22 cellular contexts compared by ENCODE assay signal in genomic region chr21:45259206-45259795, GRCh38. TPM values are rescaled to one million over a fixed set of nuclear protein-coding genes. Genes with fewer than 3 reads are reported as not detected.
DNase-seq lines count a peak whose midpoint lies in the region; ATAC-seq, FAIRE-seq and TF ChIP-seq lines count a peak whose summit lies in the region.
"Had no signal": no experiment of that assay in that cellular context is flagged by ENCODE, and none has a peak within 500 bp of the region (broad histone marks: within the 10 kb centered on the region; RNA-seq: fewer than 3 reads in every experiment).

No MANE protein-coding gene starts in this region.

- H3K4me1 ChIP-seq in Caco-2 (peaks cover 29% of the 10 kb centered on the region), HepG2 (ENCODE audit: insufficient read depth, low read length) (peaks cover 50% of the 10 kb centered on the region)
- H3K4me1 ChIP-seq: sigmoid colon, SJSA1 had no signal

- 74% methylated on average over 17 of the region's 17 CpGs for WGBS in HepG2 (ENCODE audit: low lambda C conversion rate)

- CTCF ChIA-PET in Caco-2 (lab: Charles Lee): interaction anchor here (0.6 to 2.3 kb wide), 3 partner anchors 29 to 371 kb away, joined by 4 to 11 read pairs (median 8); partner anchors contain the start of gene POFUT2
- CTCF ChIA-PET in HepG2 (lab: Yijun Ruan, JAX; ENCODE audit: low intra/inter-chr PET ratio, low total read pairs): no interaction called here

- no peaks in the 10 kb centered on the region for H3K9me3 Mint-ChIP-seq in Caco-2 (ENCODE audit: unreplicated experiment)
- H3K9me3 Mint-ChIP-seq: activated T-helper 1 cell treated with anti-CD3 and anti-CD28 coated beads, Interleukin-12 subunit alpha, Interleukin-12 subunit beta, Interleukin-2, Interleukin-4 antibody, amounts not matched to agents 30 ng/mL and 10 ng/mL and 1 ng/mL, durations not matched to agents 14 hours and 24 hours and 36 hours; CD4-positive, alpha-beta T cell; neural crest cell; T-helper 1 cell treated with Interleukin-12 subunit alpha and Interleukin-12 subunit beta and Interleukin-4 antibody, amounts not matched to agents 30 μg/mL and 1 μg/mL, for 36 hours had no signal

- BruUV-seq in Caco-2 (replicated peaks; lab: Mats Ljungman, UMichigan) (no TSS peak), HepG2 (replicated peaks; lab: Mats Ljungman, UMichigan) (no TSS peak)

- intact Hi-C loops in Caco-2 (cut with micrococcal nuclease; ENCODE audit: unreplicated experiment) (loop anchor here (5.0 kb wide), 1 partner anchor 633 kb away; no protein-coding TSS in a partner anchor), HepG2 (cut with micrococcal nuclease; ENCODE audit: unreplicated experiment) (no loop called here)

- DNase-seq in Caco-2: no peak
- DNase-seq in D721Med (ENCODE audit: insufficient read length, low spot score): peak; percentile 6
- DNase-seq in NCI-H446 treated with DMSO at 0.1 percent for 48 hours (lab: John Stamatoyannopoulos, UW): peak; percentile 6
- peak; percentile 18 for DNase-seq in fibroblast of the aortic adventitia (ENCODE audit: low read depth)
- DNase-seq in 8988T: no peak
- no peak for DNase-seq in HepG2 (ENCODE audit: low spot score)
- DNase-seq: activated CD4-positive, alpha-beta T cell treated with anti-CD3 and anti-CD28 coated beads for 36 hours; activated naive CD4-positive, alpha-beta T cell treated with anti-CD3 and anti-CD28 coated beads, Interleukin-2, amount 50 U/mL, for 16 hours; amygdala; CD4-positive, alpha-beta T cell; dermis blood vessel endothelial cell; NCI-H187; sigmoid colon; stimulated activated naive CD8-positive, alpha-beta T cell treated with anti-CD3 and anti-CD28 coated beads, Interleukin-15, Interleukin-2, amounts not matched to agents 100 U/mL and 50 U/mL, for 24 hours had no signal

- no peaks in the 10 kb centered on the region for H3K9me3 ChIP-seq in Caco-2
- H3K9me3 ChIP-seq in HepG2 (ENCODE audit: low read length): no peaks in the 10 kb centered on the region
- H3K9me3 ChIP-seq: sigmoid colon, SJSA1 had no signal

- FAIRE-seq in D721Med (lab: Jason Lieb, UNC) (no peak), HepG2 (lab: Jason Lieb, UNC) (no peak)

- no peak overlapping the region for H3K4me3 ChIP-seq in Caco-2 (ENCODE audit: low read depth, low read length)
- no peak overlapping the region for H3K4me3 ChIP-seq in fibroblast of the aortic adventitia (ENCODE audit: low read depth, low read length)
- H3K4me3 ChIP-seq in HepG2 (replicated peaks in 1 of 3; ENCODE audit: insufficient read depth in 1 of 3, low read depth in 2 of 3, low read length in 3 of 3): no peak overlapping the region
- H3K4me3 ChIP-seq: cardiac muscle cell, lung, sigmoid colon, SJSA1 had no signal

- H3K27ac Mint-ChIP-seq in Caco-2 (ENCODE audit: unreplicated experiment): no peak overlapping the region
- H3K27ac Mint-ChIP-seq: activated CD4-positive, alpha-beta T cell treated with anti-CD3 and anti-CD28 coated beads for 36 hours; activated T-helper 1 cell treated with anti-CD3 and anti-CD28 coated beads, Interleukin-12 subunit alpha, Interleukin-12 subunit beta, Interleukin-2, Interleukin-4 antibody, amounts not matched to agents 30 ng/mL and 10 ng/mL and 1 ng/mL, durations not matched to agents 14 hours and 24 hours and 36 hours; CD4-positive, alpha-beta T cell; T-helper 1 cell treated with Interleukin-12 subunit alpha and Interleukin-12 subunit beta and Interleukin-4 antibody, amounts not matched to agents 30 μg/mL and 1 μg/mL, for 36 hours had no signal

- H3K36me3 ChIP-seq in Caco-2 (ENCODE audit: control insufficient read depth, insufficient read depth, low read length) (no peaks in the 10 kb centered on the region), HepG2 (replicated peaks in 1 of 2; ENCODE audit: control insufficient read depth in 1 of 2, insufficient read depth in 2 of 2, low read length in 2 of 2) (peaks cover 4 to 12% of the 10 kb centered on the region in 2 experiments; a peak in 2 of 5 replicates)
- H3K36me3 ChIP-seq: cardiac muscle cell had no signal

- H3K4me2 ChIP-seq in HepG2 (ENCODE audit: low read depth, low read length): no peak overlapping the region

- peaks cover 22% of the 10 kb centered on the region for H3K36me3 Mint-ChIP-seq in Caco-2 (ENCODE audit: insufficient read depth, unreplicated experiment)

- H2AFZ ChIP-seq in HepG2 (ENCODE audit: low read length): no peak overlapping the region

- POLR2A ChIA-PET in Caco-2 (lab: Charles Lee) (interaction anchor here (1.1 kb wide), 1 partner anchor 28 kb away, joined by 3 read pairs; the partner anchor contains the start of gene POFUT2), HepG2 (lab: Yijun Ruan, JAX) (no interaction called here)

- H3K27ac ChIP-seq in HepG2 (ENCODE audit: extremely low read length, insufficient read depth, low read length): no peak overlapping the region
- H3K27ac ChIP-seq: cardiac muscle cell, sigmoid colon, SJSA1 had no signal

- no peak for TF ChIP-seq POLR2A in HepG2 (IDR thresholded peaks at IDR 0.05; ENCODE audit: insufficient read depth in 1 of 2, low read depth in 2 of 2, low read length in 2 of 2)

- H4K20me1 ChIP-seq in HepG2 (ENCODE audit: insufficient read depth, low read length): 0 out of 2 replicates have a peak, but pooled peaks cover 3% of the 10 kb centered on the region

- H3K27me3 ChIP-seq in Caco-2 (replicated peaks; ENCODE audit: control insufficient read depth, insufficient read depth, low read length): no peaks in the 10 kb centered on the region
- H3K27me3 ChIP-seq in HepG2 (ENCODE audit: control insufficient read depth in 1 of 2, insufficient read depth in 2 of 2, low read length in 2 of 2): peaks cover 14 to 54% of the 10 kb centered on the region in 2 experiments
- H3K27me3 ChIP-seq: cardiac muscle cell had no signal

- TF ChIP-seq EP300 in HepG2 (IDR thresholded peaks at IDR 0.05; ENCODE audit: low read depth in 2 of 2, low read length in 2 of 2): no peak
- no peak for TF ChIP-seq EP300 in HepG2 (CRISPR knock-in tag; IDR thresholded peaks at IDR 0.05; ENCODE audit: borderline replicate concordance)

- peak overlapping the region; percentile 63 for H3K4me3 Mint-ChIP-seq in Caco-2 (ENCODE audit: unreplicated experiment)
- H3K4me3 Mint-ChIP-seq: activated CD4-positive, alpha-beta T cell treated with anti-CD3 and anti-CD28 coated beads for 36 hours; activated T-helper 1 cell treated with anti-CD3 and anti-CD28 coated beads, Interleukin-12 subunit alpha, Interleukin-12 subunit beta, Interleukin-2, Interleukin-4 antibody, amounts not matched to agents 30 ng/mL and 10 ng/mL and 1 ng/mL, durations not matched to agents 14 hours and 24 hours and 36 hours; CD4-positive, alpha-beta T cell; neural crest cell; T-helper 1 cell treated with Interleukin-12 subunit alpha and Interleukin-12 subunit beta and Interleukin-4 antibody, amounts not matched to agents 30 μg/mL and 1 μg/mL, for 36 hours had no signal

- no peak for ATAC-seq in HG03378 (IDR thresholded peaks at IDR 0.05; ENCODE audit: unreplicated experiment)
- ATAC-seq in HepG2: no peak
- ATAC-seq: activated CD4-positive, alpha-beta T cell treated with anti-CD3 and anti-CD28 coated beads for 36 hours; Panc1; stimulated activated naive CD8-positive, alpha-beta T cell treated with anti-CD3 and anti-CD28 coated beads, Interleukin-15, Interleukin-2, amounts not matched to agents 100 U/mL and 50 U/mL, for 24 hours had no signal

- in situ Hi-C loops in HepG2 (cut with HindIII; ENCODE audit: extremely low pct_ligation_motif_present, low pct_unique_long_range_greater_than_20kb): no loop called here

- H3K4me1 Mint-ChIP-seq in Caco-2 (ENCODE audit: low read depth, unreplicated experiment): no peaks in the 10 kb centered on the region
- H3K4me1 Mint-ChIP-seq: activated CD4-positive, alpha-beta T cell treated with anti-CD3 and anti-CD28 coated beads for 36 hours; neural crest cell had no signal

- no peaks in the 10 kb centered on the region for H3K79me2 ChIP-seq in HepG2 (ENCODE audit: insufficient read depth, low read length)

- TF ChIP-seq RAD21 in HepG2 (CRISPR knock-in tag; IDR thresholded peaks at IDR 0.05): no peak

- H3K9ac ChIP-seq in HepG2 (ENCODE audit: insufficient read depth, low read depth, low read length): no peak overlapping the region

- H3K27me3 Mint-ChIP-seq in Caco-2 (ENCODE audit: insufficient read depth, unreplicated experiment): no peaks in the 10 kb centered on the region

- TF ChIP-seq CTCF in Caco-2 (IDR thresholded peaks at IDR 0.05; ENCODE audit: insufficient read depth in 1 of 2, low read depth in 1 of 2, low read length in 1 of 2, severe bottlenecking in 1 of 2, unreplicated experiment in 1 of 2) (no peak), D721Med (IDR thresholded peaks at IDR 0.05; ENCODE audit: insufficient read depth, missing control alignments) (no peak), fibroblast of the aortic adventitia (IDR thresholded peaks at IDR 0.05; ENCODE audit: insufficient read depth, low read length) (no peak), HepG2 (CRISPR knock-in tag; IDR thresholded peaks at IDR 0.05) (no peak)

TF ChIP-seq in HepG2, 621 proteins besides CTCF, POLR2A, EP300 and RAD21 (continues in another document):
- TF ChIP-seq MEF2D (CRISPR knock-in tag; IDR thresholded peaks at IDR 0.05): no peak
- no peak for TF ChIP-seq ZNF124 (CRISPR knock-in tag; IDR thresholded peaks at IDR 0.05)

RNA-seq across cellular contexts. Expression of gene POFUT2, which starts 28.4 kb away (rescaled TPM):
- total RNA-seq in Caco-2 (2022): 32.0 and 36.5 TPM in 2 replicates
- total RNA-seq in fibroblast of the aortic adventitia (ENCODE audit: low replicate concordance): 23.8 and 48.6 TPM in 2 replicates
- 9.8 and 24.0 TPM in 2 replicates for total RNA-seq in HepG2 (2016; rRNA removed; fragmentation: Illumina TruSeq; extraction: Trizol)
- 2.9 and 4.1 TPM in 2 replicates for total RNA-seq in HepG2 (2016; cell fraction: cytosol; rRNA removed; fragmentation: Illumina TruSeq; extraction: Trizol; ENCODE audit: low read depth)
- total RNA-seq in HepG2 (2016; cell fraction: insoluble cytoplasmic fraction; rRNA removed; fragmentation: Illumina TruSeq; extraction: Trizol): 8.5 and 20.1 TPM in 2 replicates
- 7.7 and 7.9 TPM in 2 replicates for total RNA-seq in HepG2 (2016; cell fraction: membrane; rRNA removed; fragmentation: Illumina TruSeq; extraction: Trizol)
- total RNA-seq in HepG2 (2016; cell fraction: nucleus; rRNA removed; fragmentation: Illumina TruSeq; extraction: Trizol): 29.0 and 30.4 TPM in 2 replicates
- polyA plus RNA-seq in HepG2 (2011; rRNA removed): 21.7 and 22.8 TPM in 2 replicates
- 14.9 and 16.0 TPM in 2 replicates for polyA plus RNA-seq in HepG2 (2011; cell fraction: cytosol; rRNA removed)
- polyA plus RNA-seq in HepG2 (2011; cell fraction: nucleus; rRNA removed): 67.0 and 84.3 TPM in 2 replicates
- 25.3 and 34.5 TPM in 2 replicates for polyA plus RNA-seq in HepG2 (2012)
- polyA plus RNA-seq in HepG2 (2016; cell fraction: cytosol; fragmentation: Illumina TruSeq; extraction: Trizol; ENCODE audit: low read depth): 3.3 and 3.7 TPM in 2 replicates
- polyA plus RNA-seq in HepG2 (2016; cell fraction: insoluble cytoplasmic fraction; fragmentation: Illumina TruSeq; extraction: Trizol; ENCODE audit: low read depth): 7.8 and 10.0 TPM in 2 replicates
- polyA plus RNA-seq in HepG2 (2016; cell fraction: membrane; fragmentation: Illumina TruSeq; extraction: Trizol; ENCODE audit: low read depth): 6.3 and 6.9 TPM in 2 replicates
- polyA plus RNA-seq in HepG2 (2016; cell fraction: nucleus; fragmentation: Illumina TruSeq; extraction: Trizol; ENCODE audit: insufficient read depth, low read depth): 66.5 TPM in 2 replicates
- polyA minus RNA-seq in HepG2 (2011; rRNA and poly(A)+ RNA removed; ENCODE audit: low replicate concordance): 10.4 and 14.1 TPM in 2 replicates
- polyA minus RNA-seq in HepG2 (2011; cell fraction: cytosol; rRNA and poly(A)+ RNA removed): 8.6 and 9.1 TPM in 2 replicates
- 22.9 and 23.1 TPM in 2 replicates for polyA minus RNA-seq in HepG2 (2011; cell fraction: nucleus; rRNA and poly(A)+ RNA removed)

Comparison
In these comparisons a context has a peak if more than half of its experiments do, and no peak if none do; other contexts are left out.
1. DNase-seq: peak in D721Med (single experiment), NCI-H446 treated with DMSO at 0.1 percent for 48 hours (single experiment) and fibroblast of the aortic adventitia (single experiment); none in Caco-2 (0 of 2), 8988T (single experiment) and HepG2 (single experiment).